6 cellular contexts compared by ENCODE assay signal in the genomic region with DNA sequence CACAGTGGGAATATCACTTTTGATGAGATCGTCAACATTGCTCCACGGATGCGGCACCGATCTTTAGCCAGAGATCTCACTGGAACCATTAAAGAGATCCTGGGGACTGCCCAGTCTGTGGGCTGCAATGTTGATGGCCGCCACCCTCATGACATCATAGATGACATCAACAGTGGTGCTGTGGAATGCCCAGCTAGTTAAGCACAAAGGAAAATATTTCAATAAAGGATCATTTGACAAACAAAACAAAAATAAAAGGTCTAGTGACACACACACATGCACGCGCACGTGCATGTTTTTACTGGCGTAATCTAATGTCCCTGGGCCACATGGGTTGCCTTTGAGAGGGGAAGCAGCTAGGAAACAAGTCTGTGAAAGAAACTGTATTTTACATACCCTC.
A peak's percentile ranks its signal among the peaks of the same experiment; 100 is the strongest.
DNase-seq lines count a peak whose midpoint lies in the region; ATAC-seq, FAIRE-seq and TF ChIP-seq lines count a peak whose summit lies in the region.
"Not testable (repeated sequence)": the region's sequence is repeated elsewhere in the genome, so short reads cannot be mapped to it uniquely, and the experiment has no call there.

No MANE protein-coding gene starts in this region.

- intact Hi-C loops in HepG2 (cut with micrococcal nuclease; ENCODE audit: unreplicated experiment), result not testable (repeated sequence)

- H3K27ac Mint-ChIP-seq in GM23338, result not testable (repeated sequence)
- H3K27ac Mint-ChIP-seq in T-helper 17 cell, result peak overlapping the region; percentile 29

- not testable (repeated sequence) for TF ChIP-seq EP300 in HepG2 (IDR thresholded peaks at IDR 0.05; ENCODE audit: low read depth in 2 of 2, low read length in 2 of 2); HepG2 (CRISPR knock-in tag; IDR thresholded peaks at IDR 0.05; ENCODE audit: borderline replicate concordance)

- H3K4me3 ChIP-seq in GM23338; brain microvascular endothelial cell (ENCODE audit: low read depth, low read length); HepG2 (replicated peaks in 1 of 3; ENCODE audit: insufficient read depth in 1 of 3, low read depth in 2 of 3, low read length in 3 of 3); osteoblast (ENCODE audit: insufficient read depth, low read length): not testable (repeated sequence)

- H3K9me2 ChIP-seq in GM23338 (ENCODE audit: insufficient read depth), result not testable (repeated sequence)

- H3K4me3 Mint-ChIP-seq in GM23338, T-helper 17 cell: not testable (repeated sequence)

- 74% methylated on average over 9 of the region's 9 CpGs for WGBS in HepG2 (ENCODE audit: low lambda C conversion rate)

- POLR2A ChIA-PET in HepG2 (lab: Yijun Ruan, JAX), result interaction anchor here (1.1 kb wide), 1 partner anchor 11 kb away, joined by 3 read pairs; no protein-coding TSS in a partner anchor

- in situ Hi-C loops in brain microvascular endothelial cell (cut with HindIII; ENCODE audit: low pct_ligation_motif_present, low sequenced_read_pairs); HepG2 (cut with HindIII; ENCODE audit: extremely low pct_ligation_motif_present, low pct_unique_long_range_greater_than_20kb): not testable (repeated sequence)

- not testable (repeated sequence) for H3K36me3 Mint-ChIP-seq in GM23338 (ENCODE audit: low read depth); T-helper 17 cell (ENCODE audit: low read depth)

- H3K9me3 ChIP-seq in T-helper 17 cell (ENCODE audit: control insufficient read depth, low read length, poor library complexity, severe bottlenecking); HepG2 (ENCODE audit: low read length); osteoblast (ENCODE audit: low read depth, low read length): not testable (repeated sequence)

- not testable (repeated sequence) for H3K27me3 ChIP-seq in GM23338 (ENCODE audit: insufficient read depth); brain microvascular endothelial cell (replicated peaks); HepG2 (ENCODE audit: control insufficient read depth in 1 of 2, insufficient read depth in 2 of 2, low read length in 2 of 2); osteoblast (ENCODE audit: insufficient read depth, low read length)

- H3K9ac ChIP-seq in HepG2 (ENCODE audit: insufficient read depth, low read depth, low read length), result not testable (repeated sequence)

- H3K4me2 ChIP-seq in GM23338; HepG2 (ENCODE audit: low read depth, low read length); osteoblast (ENCODE audit: insufficient read depth, low read length): not testable (repeated sequence)

- not testable (repeated sequence) for H3K79me2 ChIP-seq in GM23338 (replicated peaks; ENCODE audit: insufficient read depth); HepG2 (ENCODE audit: insufficient read depth, low read length); osteoblast (ENCODE audit: insufficient read depth, low read length)

- BruUV-seq in HepG2 (replicated peaks; lab: Mats Ljungman, UMichigan), result not testable (repeated sequence)

- H3K9me3 Mint-ChIP-seq in GM23338, result not testable (repeated sequence)

- H3F3A ChIP-seq in GM23338 (replicated peaks; ENCODE audit: low read depth), result not testable (repeated sequence)

- H3K27ac ChIP-seq in GM23338 (ENCODE audit: low read depth); brain microvascular endothelial cell; HepG2 (ENCODE audit: extremely low read length, insufficient read depth, low read length); osteoblast (ENCODE audit: low read depth, low read length): not testable (repeated sequence)

- not testable (repeated sequence) for TF ChIP-seq RAD21 in HepG2 (CRISPR knock-in tag; IDR thresholded peaks at IDR 0.05)

- H3K4me1 ChIP-seq in GM23338 (ENCODE audit: insufficient read depth), result peaks cover 12% of the 10 kb centered on the region; the same call in 1 of the 2 replicates
- H3K4me1 ChIP-seq in HepG2 (ENCODE audit: insufficient read depth, low read length), result peaks cover 81% of the 10 kb centered on the region
- H3K4me1 ChIP-seq in osteoblast (ENCODE audit: insufficient read depth, low read length), result not testable (repeated sequence)

- H3K27me3 Mint-ChIP-seq in GM23338 (ENCODE audit: insufficient read depth, low read depth, poor library complexity); T-helper 17 cell: not testable (repeated sequence)

- ATAC-seq in GM23338, T-helper 17 cell, HepG2: not testable (repeated sequence)

- DNase-seq in GM23338 (ENCODE audit: low spot score); T-helper 17 cell; HepG2 (ENCODE audit: low spot score); osteoblast (ENCODE audit: insufficient read length, low spot score, missing footprints): not testable (repeated sequence)
- DNase-seq in brain microvascular endothelial cell, result peak; percentile 55
- peak; percentile 74 for DNase-seq in fibroblast of peridontal ligament (ENCODE audit: extremely low read depth)

- CTCF ChIA-PET in HepG2 (lab: Yijun Ruan, JAX; ENCODE audit: low intra/inter-chr PET ratio, low total read pairs), result not testable (repeated sequence)

- not testable (repeated sequence) for H2AFZ ChIP-seq in GM23338; HepG2 (ENCODE audit: low read length)
- peak overlapping the region; percentile 41 for H2AFZ ChIP-seq in osteoblast (ENCODE audit: low read length)

- peaks cover 17% of the 10 kb centered on the region for H3K4me1 Mint-ChIP-seq in GM23338
- peaks cover 14% of the 10 kb centered on the region for H3K4me1 Mint-ChIP-seq in T-helper 17 cell

- FAIRE-seq in HepG2 (lab: Jason Lieb, UNC), result not testable (repeated sequence)

- H3K36me3 ChIP-seq in GM23338 (ENCODE audit: insufficient read depth); brain microvascular endothelial cell (replicated peaks); HepG2 (replicated peaks in 1 of 2; ENCODE audit: control insufficient read depth in 1 of 2, insufficient read depth in 2 of 2, low read length in 2 of 2); osteoblast (ENCODE audit: insufficient read depth, low read length): not testable (repeated sequence)

- TF ChIP-seq CTCF in GM23338 (conservative IDR thresholded peaks at IDR 0.05; ENCODE audit: low read depth in 2 of 2); brain microvascular endothelial cell (IDR thresholded peaks at IDR 0.05; ENCODE audit: low read depth, low read length, missing control alignments); HepG2 (CRISPR knock-in tag; IDR thresholded peaks at IDR 0.05); osteoblast (IDR thresholded peaks at IDR 0.05; ENCODE audit: extremely low read depth, low read depth, low read length): not testable (repeated sequence)

- not testable (repeated sequence) for TF ChIP-seq POLR2A in HepG2 (IDR thresholded peaks at IDR 0.05; ENCODE audit: insufficient read depth in 1 of 2, low read depth in 2 of 2, low read length in 2 of 2)

- not testable (repeated sequence) for H4K20me1 ChIP-seq in GM23338 (replicated peaks; ENCODE audit: insufficient read depth); HepG2 (ENCODE audit: insufficient read depth, low read length); osteoblast (ENCODE audit: insufficient read depth, low read length)

TF ChIP-seq in GM23338, 12 proteins besides CTCF, POLR2A, EP300 and RAD21:
- TF ChIP-seq CREB1 (CRISPR knock-in tag; IDR thresholded peaks at IDR 0.05; ENCODE audit: low read depth), result 0 out of 2 replicates have a peak, but pooled peaks have one; percentile 13
TF ChIP-seq in GM23338: peak in this region for 1; not testable (repeated sequence) for 11.

TF ChIP-seq in HepG2, 621 proteins besides CTCF, POLR2A, EP300 and RAD21:
- TF ChIP-seq SALL1 (CRISPR knock-in tag; IDR thresholded peaks at IDR 0.05) (0 out of 2 replicates have a peak, but pooled peaks have one; percentile 3), LCORL (CRISPR knock-in tag; IDR thresholded peaks at IDR 0.05) (0 out of 2 replicates have a peak, but pooled peaks have one; percentile 3), CREB1 (IDR thresholded peaks at IDR 0.05) (peak; percentile 78), ATF7 (IDR thresholded peaks at IDR 0.05) (peak; percentile 77)
- not testable (repeated sequence) for TF ChIP-seq LCORL (IDR thresholded peaks at IDR 0.05); CREB1 (CRISPR knock-in tag; IDR thresholded peaks at IDR 0.05); ATF7 (CRISPR knock-in tag; IDR thresholded peaks at IDR 0.05)
